20 cellular contexts compared by ENCODE assay signal in the genomic region with DNA sequence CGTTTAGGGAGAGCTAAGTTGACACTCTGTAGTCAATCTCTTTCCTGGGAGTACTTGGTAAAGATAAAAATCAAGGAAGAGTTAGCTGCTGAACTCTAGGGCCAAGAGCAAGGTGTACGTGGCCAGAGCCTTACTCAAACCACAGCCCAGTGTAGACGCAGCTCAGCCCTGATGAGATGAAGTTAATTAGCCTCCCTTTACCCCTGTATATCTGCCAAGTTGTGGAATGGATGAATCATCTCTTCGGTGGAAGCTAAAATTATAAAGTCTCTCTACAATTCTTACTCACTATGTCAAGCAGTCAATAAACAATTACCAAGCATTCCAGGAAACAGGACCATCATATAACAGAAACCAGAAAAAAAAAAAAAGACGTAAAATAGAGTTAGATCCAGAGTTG.
A peak's percentile ranks its signal among the peaks of the same experiment; 100 is the strongest.
DNase-seq lines count a peak whose midpoint lies in the region; ATAC-seq, FAIRE-seq and TF ChIP-seq lines count a peak whose summit lies in the region.
"Had no signal": no experiment of that assay in that cellular context is flagged by ENCODE, and none has a peak within 500 bp of the region (broad histone marks: within the 10 kb centered on the region; RNA-seq: fewer than 3 reads in every experiment).

No MANE protein-coding gene starts in this region.

- no peak overlapping the region for H3K9ac ChIP-seq in astrocyte (ENCODE audit: low read length)
- H3K9ac ChIP-seq: BLaER1 had no signal

- no peaks in the 10 kb centered on the region for H3K36me3 ChIP-seq in astrocyte (ENCODE audit: insufficient read depth, low read length)
- H3K36me3 ChIP-seq: BLaER1, WERI-Rb-1 had no signal

- H3K27ac ChIP-seq in astrocyte (ENCODE audit: low read depth, low read length) = no peak overlapping the region
- H3K27ac ChIP-seq: BLaER1, WERI-Rb-1 had no signal

- no peak overlapping the region for H2AFZ ChIP-seq in astrocyte (ENCODE audit: low read depth, low read length)

- H3K4me1 ChIP-seq in astrocyte (ENCODE audit: insufficient read depth, low read length) = no peaks in the 10 kb centered on the region
- H3K4me1 ChIP-seq: BLaER1 had no signal

- H3K9me3 Mint-ChIP-seq in HFFc6 (no peaks in the 10 kb centered on the region), astrocyte (ENCODE audit: unreplicated experiment) (peaks cover 2% of the 10 kb centered on the region)
- H3K9me3 Mint-ChIP-seq: activated naive CD4-positive, alpha-beta T cell treated with anti-CD3 and anti-CD28 coated beads, Interleukin-2, amount 10 ng/mL, durations not matched to agents 7 days and 5 days had no signal

- FAIRE-seq in astrocyte (lab: Jason Lieb, UNC) = no peak

- no peak overlapping the region for H3K4me2 ChIP-seq in astrocyte (ENCODE audit: low read length)
- H3K4me2 ChIP-seq: BLaER1 had no signal

- peak overlapping the region; percentile 29 for H3K4me3 Mint-ChIP-seq in HFFc6
- H3K4me3 Mint-ChIP-seq in astrocyte (ENCODE audit: unreplicated experiment) = no peak overlapping the region
- H3K4me3 Mint-ChIP-seq: activated CD8-positive, alpha-beta memory T cell treated with anti-CD3 and anti-CD28 coated beads, Interleukin-2, amount 10 ng/mL, durations not matched to agents 7 days and 5 days; activated naive CD4-positive, alpha-beta T cell treated with anti-CD3 and anti-CD28 coated beads, Interleukin-2, amount 10 ng/mL, durations not matched to agents 7 days and 5 days; effector memory CD8-positive, alpha-beta T cell had no signal

- H3K79me2 ChIP-seq in astrocyte (ENCODE audit: insufficient read depth, low read length) = no peaks in the 10 kb centered on the region

- H3K27me3 Mint-ChIP-seq in HFFc6 (ENCODE audit: insufficient read depth) = no peaks in the 10 kb centered on the region; the same call in 1 of the 2 replicates
- H3K27me3 Mint-ChIP-seq in astrocyte (ENCODE audit: low read depth, unreplicated experiment) = no peaks in the 10 kb centered on the region
- H3K27me3 Mint-ChIP-seq: activated CD8-positive, alpha-beta memory T cell treated with anti-CD3 and anti-CD28 coated beads, Interleukin-2, amount 10 ng/mL, durations not matched to agents 7 days and 5 days; activated naive CD4-positive, alpha-beta T cell treated with anti-CD3 and anti-CD28 coated beads, Interleukin-2, amount 10 ng/mL, durations not matched to agents 7 days and 5 days; effector memory CD8-positive, alpha-beta T cell had no signal

- H4K20me1 ChIP-seq in astrocyte (ENCODE audit: insufficient read depth, low read length) = no peaks in the 10 kb centered on the region
- H4K20me1 ChIP-seq: BLaER1 had no signal

- H3K9me3 ChIP-seq in astrocyte (ENCODE audit: insufficient read depth, low read depth, low read length) = no peaks in the 10 kb centered on the region
- H3K9me3 ChIP-seq: BLaER1 had no signal

- in situ Hi-C loops in Caki2 (cut with HindIII; ENCODE audit: low pct_unique_long_range_greater_than_20kb, low sequenced_read_pairs) = no loop called here

- H3K4me1 Mint-ChIP-seq in HFFc6 (ENCODE audit: low read depth) (peaks cover 15% of the 10 kb centered on the region), astrocyte (ENCODE audit: low read depth, unreplicated experiment) (peaks cover 6% of the 10 kb centered on the region)
- H3K4me1 Mint-ChIP-seq: activated naive CD4-positive, alpha-beta T cell treated with anti-CD3 and anti-CD28 coated beads, Interleukin-2, amount 10 ng/mL, durations not matched to agents 7 days and 5 days had no signal

- no peak for TF ChIP-seq CTCF in HFFc6 (IDR thresholded peaks at IDR 0.05)
- no peak for TF ChIP-seq CTCF in astrocyte (IDR thresholded peaks at IDR 0.05; ENCODE audit: insufficient read depth, low read depth, low read length)

- DNase-seq in Caki2 (ENCODE audit: low read depth) (peak; percentile 1), HFFc6 (peak; percentile 75), astrocyte (ENCODE audit: low read depth) (peak; percentile 88), islet precursor cell (peak; percentile 54), SIG-M5 (lab: John Stamatoyannopoulos, UW) (no peak), NCI-H2227 treated with DMSO at 0.1 percent for 48 hours (lab: John Stamatoyannopoulos, UW) (no peak), NCI-H187 treated with DMSO at 0.1 percent for 48 hours (lab: John Stamatoyannopoulos, UW) (no peak)
- DNase-seq: activated CD8-positive, alpha-beta memory T cell treated with anti-CD3 and anti-CD28 coated beads, Interleukin-2, amount 10 ng/mL, durations not matched to agents 7 days and 5 days; activated naive CD4-positive, alpha-beta T cell treated with anti-CD3 and anti-CD28 coated beads, Interleukin-2, amount 10 ng/mL, durations not matched to agents 7 days and 5 days; caudate nucleus; DMS79 treated with DMSO at 0.1 percent for 48 hours; effector memory CD8-positive, alpha-beta T cell; NCI-H2081 treated with DMSO at 0.1 percent for 48 hours; NCI-H748 treated with DMSO at 0.1 percent for 48 hours; occipital lobe; small intestine; WERI-Rb-1 had no signal

- no peak overlapping the region for H3K4me3 ChIP-seq in astrocyte (ENCODE audit: insufficient read depth, low read depth, low read length)
- H3K4me3 ChIP-seq: BLaER1 had no signal

- H3K27ac Mint-ChIP-seq in HFFc6 (no peak overlapping the region), astrocyte (ENCODE audit: unreplicated experiment) (no peak overlapping the region)
- H3K27ac Mint-ChIP-seq: activated CD8-positive, alpha-beta memory T cell treated with anti-CD3 and anti-CD28 coated beads, Interleukin-2, amount 10 ng/mL, durations not matched to agents 7 days and 5 days; activated naive CD4-positive, alpha-beta T cell treated with anti-CD3 and anti-CD28 coated beads, Interleukin-2, amount 10 ng/mL, durations not matched to agents 7 days and 5 days; effector memory CD8-positive, alpha-beta T cell had no signal

- H3K27me3 ChIP-seq in astrocyte (ENCODE audit: insufficient read depth, low read length) = no peaks in the 10 kb centered on the region
- H3K27me3 ChIP-seq: BLaER1 had no signal

- H3K36me3 Mint-ChIP-seq in HFFc6 (ENCODE audit: low read depth) (no peaks in the 10 kb centered on the region), astrocyte (ENCODE audit: low read depth, unreplicated experiment) (peaks cover 2% of the 10 kb centered on the region)
- H3K36me3 Mint-ChIP-seq: activated CD8-positive, alpha-beta memory T cell treated with anti-CD3 and anti-CD28 coated beads, Interleukin-2, amount 10 ng/mL, durations not matched to agents 7 days and 5 days; activated naive CD4-positive, alpha-beta T cell treated with anti-CD3 and anti-CD28 coated beads, Interleukin-2, amount 10 ng/mL, durations not matched to agents 7 days and 5 days had no signal

- ATAC-seq in GM21576 (IDR thresholded peaks at IDR 0.05; ENCODE audit: unreplicated experiment) = no peak
- ATAC-seq: activated CD8-positive, alpha-beta memory T cell treated with anti-CD3 and anti-CD28 coated beads, Interleukin-2, amount 10 ng/mL, durations not matched to agents 7 days and 5 days; effector memory CD8-positive, alpha-beta T cell; Panc1 had no signal

Comparison
In these comparisons a context has a peak if more than half of its experiments do, and no peak if none do; other contexts are left out.
1. DNase-seq: peak in Caki2 (single experiment), HFFc6 (single experiment), astrocyte (single experiment) and islet precursor cell (single experiment); none in SIG-M5 (single experiment), NCI-H2227 treated with DMSO at 0.1 percent for 48 hours (single experiment) and NCI-H187 treated with DMSO at 0.1 percent for 48 hours (single experiment).